In genomic region chr2:222320441-222321395, GRCh38 we compare ENCODE assay signal across 10 cellular contexts. TPM values are rescaled to one million over a fixed set of nuclear protein-coding genes. Genes with fewer than 3 reads are reported as not detected.
A peak's percentile ranks its signal among the peaks of the same experiment; 100 is the strongest.
DNase-seq lines count a peak whose midpoint lies in the region; ATAC-seq and TF ChIP-seq lines count a peak whose summit lies in the region.
"Had no signal": no experiment of that assay in that cellular context is flagged by ENCODE, and none has a peak within 500 bp of the region (broad histone marks: within the 10 kb centered on the region; RNA-seq: fewer than 3 reads in every experiment).

No MANE protein-coding gene starts in this region.

- peak overlapping the region; percentile 36 for H3K9ac ChIP-seq in iPS-18a (ENCODE audit: low read length)

- DNase-seq in AG09309 (ENCODE audit: low read depth) (no peak), H7 (peak; percentile 46), AML-193 (lab: John Stamatoyannopoulos, UW) (no peak), HEK293T (ENCODE audit: extremely low spot score) (no peak)
- no peak for DNase-seq in stimulated activated naive CD8-positive, alpha-beta T cell treated with anti-CD3 and anti-CD28 coated beads, Interleukin-15, amount 100 ng/mL, for 72 hours

- CTCF ChIA-PET in HEK293T (lab: Yijun Ruan, JAX) = interaction anchor here (0.6 to 0.9 kb wide), 2 partner anchors 18 to 162 kb away, joined by 3 read pairs; no protein-coding TSS in a partner anchor

- no peaks in the 10 kb centered on the region for H3K9me3 ChIP-seq in iPS-18a (ENCODE audit: control insufficient read depth, low read depth, low read length)

- H3K4me3 ChIP-seq in AG09309 (ENCODE audit: control insufficient read depth, low read depth, low read length) (peak overlapping the region; percentile 26), H7 (ENCODE audit: insufficient read depth, low read depth, low read length) (peak overlapping the region; percentile 42), iPS-18a (ENCODE audit: low read length) (peak overlapping the region; percentile 65)

- peaks cover 33% of the 10 kb centered on the region for H3K27me3 Mint-ChIP-seq in activated T-helper 17 cell treated with anti-CD3 and anti-CD28 coated beads, Interleukin-2, amount 50 U/mL, for 72 hours
- H3K27me3 Mint-ChIP-seq in stimulated activated naive CD8-positive, alpha-beta T cell treated with anti-CD3 and anti-CD28 coated beads, Interleukin-15, amount 100 ng/mL, for 72 hours = peaks cover 67% of the 10 kb centered on the region

- H3K9me3 Mint-ChIP-seq in activated T-helper 17 cell treated with anti-CD3 and anti-CD28 coated beads, Interleukin-2, amount 50 U/mL, for 72 hours = no peaks in the 10 kb centered on the region
- H3K9me3 Mint-ChIP-seq in stimulated activated naive CD8-positive, alpha-beta T cell treated with anti-CD3 and anti-CD28 coated beads, Interleukin-15, amount 100 ng/mL, for 72 hours = no peaks in the 10 kb centered on the region

- H3K4me1 ChIP-seq in iPS-18a (ENCODE audit: control insufficient read depth, low read depth, low read length) = peaks cover 11% of the 10 kb centered on the region

- ATAC-seq in activated T-helper 17 cell treated with anti-CD3 and anti-CD28 coated beads, Interleukin-2, amount 50 U/mL, for 72 hours (replicated peaks) = no peak
- no peak for ATAC-seq in stimulated activated naive CD8-positive, alpha-beta T cell treated with anti-CD3 and anti-CD28 coated beads, Interleukin-15, amount 100 ng/mL, for 72 hours
- ATAC-seq in esophagus mucosa = no peak
- ATAC-seq: HCT116 had no signal

- TF ChIP-seq CTCF in AG09309 (IDR thresholded peaks at IDR 0.05; ENCODE audit: control insufficient read depth, insufficient read depth, low read depth, low read length, missing control alignments) = no peak

- peak overlapping the region; percentile 70 for H3K4me3 Mint-ChIP-seq in activated T-helper 17 cell treated with anti-CD3 and anti-CD28 coated beads, Interleukin-2, amount 50 U/mL, for 72 hours
- peak overlapping the region; percentile 59 to 63 for H3K4me3 Mint-ChIP-seq in stimulated activated naive CD8-positive, alpha-beta T cell treated with anti-CD3 and anti-CD28 coated beads, Interleukin-15, amount 100 ng/mL, for 72 hours

- no peaks in the 10 kb centered on the region for H3K4me1 Mint-ChIP-seq in activated T-helper 17 cell treated with anti-CD3 and anti-CD28 coated beads, Interleukin-2, amount 50 U/mL, for 72 hours
- peaks cover 15% of the 10 kb centered on the region for H3K4me1 Mint-ChIP-seq in stimulated activated naive CD8-positive, alpha-beta T cell treated with anti-CD3 and anti-CD28 coated beads, Interleukin-15, amount 100 ng/mL, for 72 hours

- H3K36me3 ChIP-seq in H7 (replicated peaks; ENCODE audit: control insufficient read depth, insufficient read depth, low read length) (no peaks in the 10 kb centered on the region), iPS-18a (ENCODE audit: control insufficient read depth, low read depth, low read length) (no peaks in the 10 kb centered on the region)

- POLR2A ChIA-PET in HEK293T (lab: Yijun Ruan, JAX) = interaction anchor here (1.0 to 1.6 kb wide), 2 partner anchors 22 to 162 kb away, joined by 3 to 4 read pairs; partner anchors contain the start of gene PAX3

- peaks cover 79% of the 10 kb centered on the region for H3K27me3 ChIP-seq in H7 (ENCODE audit: control insufficient read depth, insufficient read depth, low read length)
- H3K27me3 ChIP-seq in iPS-18a (ENCODE audit: control insufficient read depth, insufficient read depth, low read length) = peaks cover 83% of the 10 kb centered on the region

- no peak overlapping the region for H3K27ac Mint-ChIP-seq in activated T-helper 17 cell treated with anti-CD3 and anti-CD28 coated beads, Interleukin-2, amount 50 U/mL, for 72 hours
- peak overlapping the region in 1 of 2 donors; percentile 59 for H3K27ac Mint-ChIP-seq in stimulated activated naive CD8-positive, alpha-beta T cell treated with anti-CD3 and anti-CD28 coated beads, Interleukin-15, amount 100 ng/mL, for 72 hours

- H3K27ac ChIP-seq in iPS-18a (ENCODE audit: low read length) = no peak overlapping the region

- no peaks in the 10 kb centered on the region for H3K36me3 Mint-ChIP-seq in activated T-helper 17 cell treated with anti-CD3 and anti-CD28 coated beads, Interleukin-2, amount 50 U/mL, for 72 hours (ENCODE audit: low read depth)

TF ChIP-seq in HEK293T, 16 proteins besides CTCF, POLR2A, EP300 and RAD21:
- TF ChIP-seq FOXA1 (IDR thresholded peaks at IDR 0.05) = no peak
- no peak for TF ChIP-seq HDGF (IDR thresholded peaks at IDR 0.05; ENCODE audit: borderline replicate concordance)
- TF ChIP-seq TARDBP (IDR thresholded peaks at IDR 0.05) = no peak
- TF ChIP-seq PKNOX1 (IDR thresholded peaks at IDR 0.05) = no peak
- no peak for TF ChIP-seq BHLHE40 (IDR thresholded peaks at IDR 0.05; ENCODE audit: borderline replicate concordance)
- no peak for TF ChIP-seq LEF1 (IDR thresholded peaks at IDR 0.05; ENCODE audit: borderline replicate concordance)
- TF ChIP-seq FOXM1 (IDR thresholded peaks at IDR 0.05; ENCODE audit: borderline replicate concordance) = no peak
- no peak for TF ChIP-seq SP1 (IDR thresholded peaks at IDR 0.05)
- TF ChIP-seq ELF4 (IDR thresholded peaks at IDR 0.05) = no peak
- TF ChIP-seq CTBP1 (IDR thresholded peaks at IDR 0.05; ENCODE audit: borderline replicate concordance) = no peak
- no peak for TF ChIP-seq ZNF384 (IDR thresholded peaks at IDR 0.05)
- TF ChIP-seq SUZ12 (IDR thresholded peaks at IDR 0.05) = no peak
- no peak for TF ChIP-seq L3MBTL2 (conservative IDR thresholded peaks at IDR 0.05)
- TF ChIP-seq FOXK2 (IDR thresholded peaks at IDR 0.05) = no peak
TF ChIP-seq in HEK293T: peak in this region for 0.

RNA-seq across cellular contexts. Expression of gene PAX3, which starts 21.9 kb away (rescaled TPM):
- not detected in 2 replicates for total RNA-seq in H7 (2014; rRNA removed; shearing (Covaris generic))
- not detected for total RNA-seq in activated T-helper 17 cell treated with anti-CD3 and anti-CD28 coated beads, Interleukin-2, amount 50 U/mL, for 72 hours
- not detected for total RNA-seq in esophagus mucosa
- total RNA-seq: glomerular endothelial cell had no signal
